Comparison of ENCODE assay signal across 25 cellular contexts in genomic region chr2:197144183-197144582, GRCh38.
DNase-seq lines count a peak whose midpoint lies in the region; ATAC-seq and TF ChIP-seq lines count a peak whose summit lies in the region.
"Had no signal": no experiment of that assay in that cellular context is flagged by ENCODE, and none has a peak within 500 bp of the region (broad histone marks: within the 10 kb centered on the region; RNA-seq: fewer than 3 reads in every experiment).

No MANE protein-coding gene starts in this region.

- H3K27ac ChIP-seq in esophagus muscularis mucosa (replicated peaks in 1 of 4) (peak overlapping the region in 3 of 4 donors; percentile 35 to 55 (median 48)), thymus (ENCODE audit: low read depth) (peak overlapping the region; percentile 36)
- H3K27ac ChIP-seq: GM23248, RWPE1, WERI-Rb-1 had no signal

- H3K9me3 ChIP-seq in esophagus muscularis mucosa (no peaks in the 10 kb centered on the region), thymus (ENCODE audit: control insufficient read depth) (no peaks in the 10 kb centered on the region)
- H3K9me3 ChIP-seq: left lung, mucosa of descending colon, tibial nerve had no signal

- H3K4me3 ChIP-seq in esophagus muscularis mucosa = no peak overlapping the region
- no peak overlapping the region for H3K4me3 ChIP-seq in thymus (ENCODE audit: low read length)
- H3K4me3 ChIP-seq: GM23248, K562, left lung, mucosa of descending colon, tibial nerve had no signal

- peaks cover 0 to 35% (median 27%) of the 10 kb centered on the region in 4 donors for H3K4me1 ChIP-seq in esophagus muscularis mucosa
- peaks cover 23% of the 10 kb centered on the region for H3K4me1 ChIP-seq in thymus (ENCODE audit: control insufficient read depth, insufficient read depth, low read length)

- POLR2A ChIA-PET in T-cell (lab: Charles Lee) = interaction anchor here in 1 of 2 donors (0.5 to 0.6 kb wide), 4 partner anchors 43 to 364 kb away, joined by 3 to 4 read pairs (median 3); no protein-coding TSS in a partner anchor

- H3K27me3 ChIP-seq in esophagus muscularis mucosa (no peaks in the 10 kb centered on the region), thymus (ENCODE audit: control insufficient read depth, insufficient read depth) (no peaks in the 10 kb centered on the region)
- H3K27me3 ChIP-seq: left lung, tibial nerve had no signal

- no peaks in the 10 kb centered on the region for H3K27me3 Mint-ChIP-seq in stimulated activated naive CD8-positive, alpha-beta T cell treated with anti-CD3 and anti-CD28 coated beads, Interleukin-15, Interleukin-2, amounts not matched to agents 100 ng/mL and 50 ng/mL, for 24 hours
- no peaks in the 10 kb centered on the region for H3K27me3 Mint-ChIP-seq in T-cell

- ATAC-seq in stimulated activated naive CD8-positive, alpha-beta T cell treated with anti-CD3 and anti-CD28 coated beads, Interleukin-15, Interleukin-2, amounts not matched to agents 100 U/mL and 50 U/mL, for 24 hours = no peak
- no peak for ATAC-seq in T-cell (replicated peaks in 1 of 4)
- no peak for ATAC-seq in HG03442 (IDR thresholded peaks at IDR 0.05; ENCODE audit: unreplicated experiment)
- ATAC-seq: K562, left lung, mucosa of descending colon had no signal

- no peak for TF ChIP-seq CTCF in esophagus muscularis mucosa (IDR thresholded peaks at IDR 0.05)

- 50% methylated on average over 1 of the region's 1 CpG for WGBS in esophagus muscularis mucosa
- 98% methylated on average over 1 of the region's 1 CpG for WGBS in thymus

- no peak for TF ChIP-seq EP300 in esophagus muscularis mucosa (IDR thresholded peaks at IDR 0.05)

- CTCF ChIA-PET in T-cell (lab: Charles Lee) = interaction anchor here (0.6 to 2.1 kb wide), 7 partner anchors 14 to 119 kb away, joined by 3 to 10 read pairs (median 5); no protein-coding TSS in a partner anchor

- H3K4me3 Mint-ChIP-seq in stimulated activated naive CD8-positive, alpha-beta T cell treated with anti-CD3 and anti-CD28 coated beads, Interleukin-15, Interleukin-2, amounts not matched to agents 100 ng/mL and 50 ng/mL, for 24 hours = no peak overlapping the region
- H3K4me3 Mint-ChIP-seq in T-cell = peak overlapping the region in 1 of 3 donors; percentile 51

- H3K27ac Mint-ChIP-seq in stimulated activated naive CD8-positive, alpha-beta T cell treated with anti-CD3 and anti-CD28 coated beads, Interleukin-15, Interleukin-2, amounts not matched to agents 100 ng/mL and 50 ng/mL, for 24 hours = peak overlapping the region; percentile 67
- peak overlapping the region; percentile 88 to 94 for H3K27ac Mint-ChIP-seq in T-cell

- no peak for TF ChIP-seq POLR2A in esophagus muscularis mucosa (IDR thresholded peaks at IDR 0.05; ENCODE audit: low read depth)

- intact Hi-C loops in esophagus muscularis mucosa (cut with DNase I) = no loop called here

- H3K9me3 Mint-ChIP-seq in stimulated activated naive CD8-positive, alpha-beta T cell treated with anti-CD3 and anti-CD28 coated beads, Interleukin-15, Interleukin-2, amounts not matched to agents 100 ng/mL and 50 ng/mL, for 24 hours = no peaks in the 10 kb centered on the region
- no peaks in the 10 kb centered on the region for H3K9me3 Mint-ChIP-seq in T-cell

- H3K36me3 ChIP-seq in esophagus muscularis mucosa (no peaks in the 10 kb centered on the region), thymus (ENCODE audit: control insufficient read depth, insufficient read depth) (no peaks in the 10 kb centered on the region)
- H3K36me3 ChIP-seq: left lung, tibial nerve, WERI-Rb-1 had no signal

- no peak for DNase-seq in stimulated activated naive CD8-positive, alpha-beta T cell treated with anti-CD3 and anti-CD28 coated beads, Interleukin-15, Interleukin-2, amounts not matched to agents 100 U/mL and 50 U/mL, for 24 hours
- DNase-seq in T-cell (no peak), esophagus muscularis mucosa (ENCODE audit: extremely low spot score) (no peak), RPMI8226 (no peak), NCI-H524 (lab: John Stamatoyannopoulos, UW) (no peak)
- DNase-seq: activated gamma-delta T cell; cerebellar nuclear complex; COR-L47; EL; glutamatergic neuron; GM23248; left lung; mucosa of descending colon; NCI-H1694; NCI-H226; NK-92 treated with Interleukin-12 subunit alpha and Interleukin-12 subunit beta, amount 100 ng/mL, for 24 hours; occipital lobe; stimulated activated naive CD4-positive, alpha-beta T cell; WERI-Rb-1 had no signal

- H3K4me1 Mint-ChIP-seq in stimulated activated naive CD8-positive, alpha-beta T cell treated with anti-CD3 and anti-CD28 coated beads, Interleukin-15, Interleukin-2, amounts not matched to agents 100 ng/mL and 50 ng/mL, for 24 hours (ENCODE audit: low read depth) = peaks cover 83% of the 10 kb centered on the region
- peaks cover 81 to 87% (median 82%) of the 10 kb centered on the region in 3 donors for H3K4me1 Mint-ChIP-seq in T-cell

- peaks cover 41% of the 10 kb centered on the region for H3K36me3 Mint-ChIP-seq in stimulated activated naive CD8-positive, alpha-beta T cell treated with anti-CD3 and anti-CD28 coated beads, Interleukin-15, Interleukin-2, amounts not matched to agents 100 ng/mL and 50 ng/mL, for 24 hours (ENCODE audit: low read depth)
- H3K36me3 Mint-ChIP-seq in T-cell = peaks cover 26% of the 10 kb centered on the region
